In the genomic region with DNA sequence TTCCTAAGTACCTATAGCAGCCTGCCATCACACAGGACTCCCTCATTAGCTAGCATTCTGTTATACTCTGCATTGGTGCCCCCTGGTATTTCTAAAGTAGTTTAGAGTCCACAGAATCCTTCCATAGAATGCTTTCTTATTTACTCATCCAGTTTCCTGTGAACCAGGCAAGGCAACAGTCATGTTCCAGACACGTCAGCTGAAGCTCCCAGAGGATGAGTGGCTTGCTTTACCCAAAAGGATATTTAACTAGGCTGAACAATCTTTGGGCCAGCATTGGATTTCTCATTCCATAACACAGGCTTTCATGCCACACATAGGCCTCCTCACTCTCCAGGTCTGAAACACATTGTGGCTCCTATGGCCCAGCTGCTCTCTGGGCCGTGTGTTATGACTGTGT, we compare ENCODE assay signal across 18 cellular contexts.
A peak's percentile ranks its signal among the peaks of the same experiment; 100 is the strongest.
DNase-seq lines count a peak whose midpoint lies in the region; ATAC-seq and TF ChIP-seq lines count a peak whose summit lies in the region.
"Had no signal": no experiment of that assay in that cellular context is flagged by ENCODE, and none has a peak within 500 bp of the region (broad histone marks: within the 10 kb centered on the region; RNA-seq: fewer than 3 reads in every experiment).

No MANE protein-coding gene starts in this region.

- intact Hi-C loops in activated CD4-positive, alpha-beta T cell treated with anti-CD3 and anti-CD28 coated beads for 36 hours (cut with DNase I, micrococcal nuclease) = no loop called here

- no peaks in the 10 kb centered on the region for H3K9me3 ChIP-seq in hepatocyte (ENCODE audit: low read depth)
- H3K9me3 ChIP-seq: esophagus squamous epithelium, neutrophil, sigmoid colon had no signal

- POLR2A ChIA-PET in AG04449 (lab: Yijun Ruan, JAX) = no interaction called here
- POLR2A ChIA-PET in activated CD4-positive, alpha-beta T cell treated with anti-CD3 and anti-CD28 coated beads for 36 hours (lab: Charles Lee) = no interaction called here

- H2AFZ ChIP-seq in hepatocyte = peak overlapping the region; percentile 52

- peak overlapping the region; percentile 46 for H3K4me2 ChIP-seq in hepatocyte

- no peak for ATAC-seq in HG02938 (IDR thresholded peaks at IDR 0.05; ENCODE audit: unreplicated experiment)
- no peak for ATAC-seq in activated CD4-positive, alpha-beta T cell treated with anti-CD3 and anti-CD28 coated beads for 36 hours

- peaks cover 16% of the 10 kb centered on the region for H3K4me1 ChIP-seq in hepatocyte (ENCODE audit: insufficient read depth)

- no peaks in the 10 kb centered on the region for H3K79me2 ChIP-seq in hepatocyte

- CTCF ChIA-PET in AG04449 (lab: Yijun Ruan, JAX) = no interaction called here
- CTCF ChIA-PET in activated CD4-positive, alpha-beta T cell treated with anti-CD3 and anti-CD28 coated beads for 36 hours (lab: Charles Lee) = no interaction called here

- WGBS in hepatocyte (ENCODE audit: low lambda C conversion rate, missing lambda C conversion rate) = 83% methylated on average over 2 of the region's 2 CpGs

- DNase-seq in AG04449 (ENCODE audit: low read depth, low spot score) = peak; percentile 70
- DNase-seq in HFFc6 = peak; percentile 75
- peak; percentile 21 for DNase-seq in astrocyte of the hippocampus (ENCODE audit: low read depth, low spot score)
- peak; percentile 7 for DNase-seq in hepatocyte (ENCODE audit: low spot score)
- no peak for DNase-seq in stimulated activated CD4-positive, alpha-beta T cell treated with anti-CD3 and anti-CD28 coated beads, Interleukin-2, amount 100 ng/mL, for 48 hours
- no peak for DNase-seq in activated CD4-positive, alpha-beta T cell treated with anti-CD3 and anti-CD28 coated beads for 36 hours
- DNase-seq in iPS-NIHi7 (ENCODE audit: extremely low spot score) = no peak
- DNase-seq: activated CD4-positive, alpha-beta T cell treated with anti-CD3 and anti-CD28 coated beads for 4 hours; activated T-cell treated with anti-CD3 and anti-CD28 coated beads for 4 hours; esophagus squamous epithelium; NCI-H2081; NCI-H748 treated with DMSO at 0.1 percent for 48 hours; sigmoid colon; stimulated activated naive B cell treated with anti-CD40 and anti-IgM and Interleukin-4, amounts not matched to agents 10 μg/mL and 1 μg/mL and 100 μg/mL, for 72 hours had no signal

- H3K27ac Mint-ChIP-seq in HFFc6 = peak overlapping the region; percentile 83
- no peak overlapping the region for H3K27ac Mint-ChIP-seq in activated CD4-positive, alpha-beta T cell treated with anti-CD3 and anti-CD28 coated beads for 36 hours
- H3K27ac Mint-ChIP-seq: stimulated activated naive B cell treated with anti-CD40 and anti-IgM and Interleukin-4, amounts not matched to agents 10 μg/mL and 1 μg/mL and 100 μg/mL, for 72 hours; T-helper 2 cell treated with Interferon-gamma antibody and Interleukin-4, amounts not matched to agents 5 μg/mL and 100 μg/mL, for 36 hours had no signal

- no peaks in the 10 kb centered on the region for H3K36me3 Mint-ChIP-seq in HFFc6 (ENCODE audit: low read depth)
- no peaks in the 10 kb centered on the region for H3K36me3 Mint-ChIP-seq in activated CD4-positive, alpha-beta T cell treated with anti-CD3 and anti-CD28 coated beads for 36 hours (ENCODE audit: low read depth)
- H3K36me3 Mint-ChIP-seq: stimulated activated naive B cell treated with anti-CD40 and anti-IgM and Interleukin-4, amounts not matched to agents 10 μg/mL and 1 μg/mL and 100 μg/mL, for 72 hours had no signal

- peaks cover 15% of the 10 kb centered on the region; the same call in 1 of the 2 replicates for H3K4me1 Mint-ChIP-seq in HFFc6 (ENCODE audit: low read depth)
- no peaks in the 10 kb centered on the region for H3K4me1 Mint-ChIP-seq in activated CD4-positive, alpha-beta T cell treated with anti-CD3 and anti-CD28 coated beads for 36 hours
- H3K4me1 Mint-ChIP-seq: stimulated activated naive B cell treated with anti-CD40 and anti-IgM and Interleukin-4, amounts not matched to agents 10 μg/mL and 1 μg/mL and 100 μg/mL, for 72 hours had no signal

- H3K27ac ChIP-seq in hepatocyte = peak overlapping the region; percentile 35
- H3K27ac ChIP-seq: coronary artery, esophagus squamous epithelium, neutrophil, sigmoid colon had no signal

- H3K4me3 Mint-ChIP-seq in HFFc6 = no peak overlapping the region; the same call in 1 of the 2 replicates
- no peak overlapping the region for H3K4me3 Mint-ChIP-seq in activated CD4-positive, alpha-beta T cell treated with anti-CD3 and anti-CD28 coated beads for 36 hours
- H3K4me3 Mint-ChIP-seq: stimulated activated naive B cell treated with anti-CD40 and anti-IgM and Interleukin-4, amounts not matched to agents 10 μg/mL and 1 μg/mL and 100 μg/mL, for 72 hours; T-helper 2 cell treated with Interferon-gamma antibody and Interleukin-4, amounts not matched to agents 5 μg/mL and 100 μg/mL, for 36 hours had no signal

- no peak overlapping the region for H3K4me3 ChIP-seq in AG04449 (ENCODE audit: low read depth, low read length)
- no peak overlapping the region for H3K4me3 ChIP-seq in hepatocyte
- H3K4me3 ChIP-seq: coronary artery, esophagus squamous epithelium, sigmoid colon had no signal

- H3K9me2 ChIP-seq in hepatocyte (replicated peaks; ENCODE audit: insufficient read depth) = no peaks in the 10 kb centered on the region

- H3K36me3 ChIP-seq in hepatocyte (replicated peaks; ENCODE audit: insufficient read depth, low read depth) = no peaks in the 10 kb centered on the region
- H3K36me3 ChIP-seq: esophagus squamous epithelium, neutrophil, sigmoid colon had no signal

- H3K27me3 ChIP-seq in hepatocyte = no peaks in the 10 kb centered on the region
- H3K27me3 ChIP-seq: esophagus squamous epithelium, neutrophil, sigmoid colon had no signal

- no peaks in the 10 kb centered on the region; the same call in 1 of the 2 replicates for H3K27me3 Mint-ChIP-seq in HFFc6 (ENCODE audit: insufficient read depth)
- no peaks in the 10 kb centered on the region for H3K27me3 Mint-ChIP-seq in activated CD4-positive, alpha-beta T cell treated with anti-CD3 and anti-CD28 coated beads for 36 hours

- H4K20me1 ChIP-seq in hepatocyte (ENCODE audit: insufficient read depth, poor library complexity, severe bottlenecking) = no peaks in the 10 kb centered on the region

- TF ChIP-seq CTCF in AG04449 (IDR thresholded peaks at IDR 0.05; ENCODE audit: insufficient read depth, low read length, missing control alignments) (no peak), HFFc6 (IDR thresholded peaks at IDR 0.05) (no peak), hepatocyte (IDR thresholded peaks at IDR 0.05; ENCODE audit: poor library complexity) (no peak)

- no peaks in the 10 kb centered on the region; the same call in 1 of the 2 replicates for H3K9me3 Mint-ChIP-seq in HFFc6
- H3K9me3 Mint-ChIP-seq in activated CD4-positive, alpha-beta T cell treated with anti-CD3 and anti-CD28 coated beads for 36 hours (ENCODE audit: low read depth) = no peaks in the 10 kb centered on the region
- H3K9me3 Mint-ChIP-seq: stimulated activated naive B cell treated with anti-CD40 and anti-IgM and Interleukin-4, amounts not matched to agents 10 μg/mL and 1 μg/mL and 100 μg/mL, for 72 hours; T-helper 2 cell treated with Interferon-gamma antibody and Interleukin-4, amounts not matched to agents 5 μg/mL and 100 μg/mL, for 36 hours had no signal

Comparison
In these comparisons a context has a peak if more than half of its experiments do, and no peak if none do; other contexts are left out.
1. DNase-seq: peak in AG04449 (single experiment), HFFc6 (single experiment), astrocyte of the hippocampus (single experiment) and hepatocyte (single experiment); none in stimulated activated CD4-positive, alpha-beta T cell treated with anti-CD3 and anti-CD28 coated beads, Interleukin-2, amount 100 ng/mL, for 48 hours (0 of 2), activated CD4-positive, alpha-beta T cell treated with anti-CD3 and anti-CD28 coated beads for 36 hours (single experiment) and iPS-NIHi7 (single experiment).